Comparison of ENCODE assay signal across 8 cellular contexts in the genomic region with DNA sequence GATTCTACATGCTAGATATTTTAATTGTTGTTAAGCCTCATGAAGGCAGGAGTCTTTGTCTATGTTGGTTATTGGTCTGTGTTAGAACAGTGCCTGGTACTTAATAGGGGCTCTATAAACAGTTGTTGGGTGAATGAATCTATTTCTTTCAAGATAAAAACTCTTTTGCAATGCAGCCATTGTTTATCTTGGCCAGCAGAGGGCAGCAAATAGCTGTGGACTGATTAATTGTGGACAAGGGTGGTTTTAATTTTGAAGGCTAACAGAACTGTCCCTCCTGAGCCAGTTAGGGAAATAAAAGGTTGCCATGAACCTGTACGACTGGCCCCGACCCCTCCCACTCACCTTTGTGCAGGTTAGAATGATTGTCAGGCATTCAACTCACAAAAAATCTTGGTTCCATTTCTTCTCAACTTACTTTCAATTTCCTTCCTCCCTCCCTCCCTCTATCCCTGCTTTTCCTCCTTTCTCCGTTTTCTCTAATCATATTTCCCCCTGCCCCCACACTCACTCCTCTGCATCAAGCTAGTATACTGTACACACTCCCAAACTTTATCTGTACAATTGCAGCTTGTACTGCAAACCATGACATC.
DNase-seq lines count a peak whose midpoint lies in the region; ATAC-seq and TF ChIP-seq lines count a peak whose summit lies in the region.

No MANE protein-coding gene starts in this region.

- H4K20me1 ChIP-seq in Karpas-422 (ENCODE audit: insufficient read depth, low read depth, low read length): no peaks in the 10 kb centered on the region

- no peaks in the 10 kb centered on the region for H3K36me3 Mint-ChIP-seq in activated naive CD8-positive, alpha-beta T cell treated with anti-CD3 and anti-CD28 coated beads, Interleukin-2, amount 50 U/mL, for 24 hours (ENCODE audit: low read depth)

- H3K27me3 Mint-ChIP-seq in activated naive CD8-positive, alpha-beta T cell treated with anti-CD3 and anti-CD28 coated beads, Interleukin-2, amount 50 U/mL, for 24 hours: peaks cover 2% of the 10 kb centered on the region

- H3K36me3 ChIP-seq in Karpas-422 (ENCODE audit: insufficient read depth, low read length) (no peaks in the 10 kb centered on the region), right atrium auricular region (no peaks in the 10 kb centered on the region), skeletal muscle satellite cell (ENCODE audit: insufficient read depth, low read length) (no peaks in the 10 kb centered on the region)

- no peaks in the 10 kb centered on the region for H3K9me3 Mint-ChIP-seq in activated naive CD8-positive, alpha-beta T cell treated with anti-CD3 and anti-CD28 coated beads, Interleukin-2, amount 50 U/mL, for 24 hours

- H3K79me2 ChIP-seq in Karpas-422 (ENCODE audit: low read length): no peaks in the 10 kb centered on the region

- DNase-seq in ELR (ENCODE audit: low read depth): peak; percentile 61
- DNase-seq in Karpas-422: peak; percentile 77
- DNase-seq in RPMI7951 (ENCODE audit: low read depth): peak; percentile 55
- peak; percentile 44 for DNase-seq in activated naive CD8-positive, alpha-beta T cell treated with anti-CD3 and anti-CD28 coated beads, Interleukin-2, amount 50 U/mL, for 24 hours
- no peak for DNase-seq in right atrium auricular region (ENCODE audit: low spot score)
- no peak for DNase-seq in GDM1 (lab: John Stamatoyannopoulos, UW)

- H2AFZ ChIP-seq in Karpas-422 (ENCODE audit: low read length): no peak overlapping the region

- H3K4me1 ChIP-seq in Karpas-422 (ENCODE audit: low read length): no peaks in the 10 kb centered on the region
- peaks cover 0 to 16% of the 10 kb centered on the region in 2 donors for H3K4me1 ChIP-seq in right atrium auricular region
- peaks cover 40% of the 10 kb centered on the region for H3K4me1 ChIP-seq in skeletal muscle satellite cell (ENCODE audit: control insufficient read depth, insufficient read depth, low read length)

- H3K27ac Mint-ChIP-seq in activated naive CD8-positive, alpha-beta T cell treated with anti-CD3 and anti-CD28 coated beads, Interleukin-2, amount 50 U/mL, for 24 hours: no peak overlapping the region

- H3K4me1 Mint-ChIP-seq in activated naive CD8-positive, alpha-beta T cell treated with anti-CD3 and anti-CD28 coated beads, Interleukin-2, amount 50 U/mL, for 24 hours: no peaks in the 10 kb centered on the region

- no peak overlapping the region for H3K9ac ChIP-seq in Karpas-422 (ENCODE audit: low read length)
- peak overlapping the region; percentile 9 for H3K9ac ChIP-seq in skeletal muscle satellite cell (ENCODE audit: low read depth, low read length)

- no peaks in the 10 kb centered on the region for H3K9me2 ChIP-seq in Karpas-422 (replicated peaks; ENCODE audit: insufficient read depth, low read length)

- H3K4me3 ChIP-seq in Karpas-422 (ENCODE audit: low read length): no peak overlapping the region
- peak overlapping the region in 1 of 2 donors; percentile 24 for H3K4me3 ChIP-seq in right atrium auricular region
- no peak overlapping the region for H3K4me3 ChIP-seq in skeletal muscle satellite cell (ENCODE audit: low read length)

- H3K4me2 ChIP-seq in Karpas-422 (ENCODE audit: low read depth, low read length, poor library complexity, severe bottlenecking) (no peak overlapping the region), skeletal muscle satellite cell (ENCODE audit: low read length) (peak overlapping the region; percentile 36)

- TF ChIP-seq CTCF in right atrium auricular region (IDR thresholded peaks at IDR 0.05): peak; percentile 78 to 86

- H3K4me3 Mint-ChIP-seq in activated naive CD8-positive, alpha-beta T cell treated with anti-CD3 and anti-CD28 coated beads, Interleukin-2, amount 50 U/mL, for 24 hours: peak overlapping the region; percentile 3

- H3K9me3 ChIP-seq in Karpas-422 (ENCODE audit: low read length): no peaks in the 10 kb centered on the region
- H3K9me3 ChIP-seq in right atrium auricular region: no peaks in the 10 kb centered on the region
- H3K9me3 ChIP-seq in skeletal muscle satellite cell (replicated peaks; ENCODE audit: low read length): no peaks in the 10 kb centered on the region

- H3K27ac ChIP-seq in Karpas-422 (ENCODE audit: low read length) (no peak overlapping the region), right atrium auricular region (no peak overlapping the region)

- no peak for ATAC-seq in activated naive CD8-positive, alpha-beta T cell treated with anti-CD3 and anti-CD28 coated beads, Interleukin-2, amount 50 U/mL, for 24 hours
- ATAC-seq in HG02981 (IDR thresholded peaks at IDR 0.05; ENCODE audit: unreplicated experiment): no peak

- H3K27me3 ChIP-seq in Karpas-422 (ENCODE audit: low read length) (no peaks in the 10 kb centered on the region), right atrium auricular region (no peaks in the 10 kb centered on the region), skeletal muscle satellite cell (ENCODE audit: control insufficient read depth, insufficient read depth, low read length) (no peaks in the 10 kb centered on the region)

Comparison
In these comparisons a context has a peak if more than half of its experiments do, and no peak if none do; other contexts are left out.
1. DNase-seq: peak in ELR (single experiment), Karpas-422 (single experiment), RPMI7951 (single experiment) and activated naive CD8-positive, alpha-beta T cell treated with anti-CD3 and anti-CD28 coated beads, Interleukin-2, amount 50 U/mL, for 24 hours (single experiment); none in right atrium auricular region (single experiment) and GDM1 (single experiment).